ENCODE assay signal across 23 cellular contexts in genomic region chr20:33537608-33538007, GRCh38. TPM values are rescaled to one million over a fixed set of nuclear protein-coding genes. Genes with fewer than 3 reads are reported as not detected.
DNase-seq lines count a peak whose midpoint lies in the region; ATAC-seq and TF ChIP-seq lines count a peak whose summit lies in the region.
"Had no signal": no experiment of that assay in that cellular context is flagged by ENCODE, and none has a peak within 500 bp of the region (broad histone marks: within the 10 kb centered on the region; RNA-seq: fewer than 3 reads in every experiment).

No MANE protein-coding gene starts in this region.

- no peak for ATAC-seq in central memory CD8-positive, alpha-beta T cell (replicated peaks; ENCODE audit: extremely low read depth, poor library complexity, severe bottlenecking)
- ATAC-seq in right lobe of liver = peak in 3 of 4 donors; percentile 34 to 57 (median 52)
- no peak for ATAC-seq in heart left ventricle
- ATAC-seq in HG03108 (IDR thresholded peaks at IDR 0.05; ENCODE audit: unreplicated experiment) = no peak
- ATAC-seq: SK-N-SH treated with all-trans-retinoic acid at 6 μM for 48 hours had no signal

- H3K9me2 ChIP-seq in Karpas-422 (replicated peaks; ENCODE audit: insufficient read depth, low read length) = no peaks in the 10 kb centered on the region

- H3K27ac Mint-ChIP-seq in central memory CD8-positive, alpha-beta T cell (ENCODE audit: low read depth) = peak overlapping the region; percentile 42
- H3K27ac Mint-ChIP-seq: HFFc6, IgD-negative memory B cell had no signal

- H4K20me1 ChIP-seq in Karpas-422 (ENCODE audit: insufficient read depth, low read depth, low read length) (no peaks in the 10 kb centered on the region), smooth muscle cell (ENCODE audit: low read depth) (peaks cover 57% of the 10 kb centered on the region)

- no peak overlapping the region for H3K9ac ChIP-seq in Karpas-422 (ENCODE audit: low read length)
- no peak overlapping the region for H3K9ac ChIP-seq in smooth muscle cell (ENCODE audit: low read depth)
- H3K9ac ChIP-seq: BLaER1 had no signal

- no peak overlapping the region for H3K4me3 ChIP-seq in Karpas-422 (ENCODE audit: low read length)
- no peak overlapping the region for H3K4me3 ChIP-seq in right lobe of liver
- no peak overlapping the region for H3K4me3 ChIP-seq in smooth muscle cell
- H3K4me3 ChIP-seq in heart left ventricle = no peak overlapping the region
- H3K4me3 ChIP-seq: BLaER1, HAP-1 had no signal

- H3K36me3 ChIP-seq in Karpas-422 (ENCODE audit: insufficient read depth, low read length) = peaks cover 12% of the 10 kb centered on the region; the same call in 1 of the 2 replicates
- no peaks in the 10 kb centered on the region for H3K36me3 ChIP-seq in right lobe of liver
- no peaks in the 10 kb centered on the region for H3K36me3 ChIP-seq in smooth muscle cell (ENCODE audit: low read depth)
- peaks cover 0 to 2% (median 0%) of the 10 kb centered on the region in 9 donors for H3K36me3 ChIP-seq in heart left ventricle
- H3K36me3 ChIP-seq: HAP-1 had no signal

- TF ChIP-seq CTCF in right lobe of liver (IDR thresholded peaks at IDR 0.05) (no peak), smooth muscle cell (IDR thresholded peaks at IDR 0.05; ENCODE audit: borderline replicate concordance, insufficient read depth, poor library complexity, severe bottlenecking) (no peak), heart left ventricle (IDR thresholded peaks at IDR 0.05) (no peak)

- H3K9me3 Mint-ChIP-seq in central memory CD8-positive, alpha-beta T cell = no peaks in the 10 kb centered on the region
- H3K9me3 Mint-ChIP-seq: CD4-positive, alpha-beta memory T cell; HFFc6; IgD-negative memory B cell had no signal

- no peaks in the 10 kb centered on the region for H3K9me3 ChIP-seq in Karpas-422 (ENCODE audit: low read length)
- H3K9me3 ChIP-seq in right lobe of liver = no peaks in the 10 kb centered on the region
- H3K9me3 ChIP-seq in smooth muscle cell (replicated peaks; ENCODE audit: low read depth) = no peaks in the 10 kb centered on the region
- H3K9me3 ChIP-seq in heart left ventricle = no peaks in the 10 kb centered on the region
- H3K9me3 ChIP-seq: HAP-1 had no signal

- H2AFZ ChIP-seq in Karpas-422 (ENCODE audit: low read length) (no peak overlapping the region), smooth muscle cell (ENCODE audit: low read depth) (no peak overlapping the region)

- intact Hi-C loops in right lobe of liver (cut with DNase I) = no loop called here
- intact Hi-C loops in heart left ventricle (cut with DNase I) = no loop called here

- H3K4me2 ChIP-seq in Karpas-422 (ENCODE audit: low read depth, low read length, poor library complexity, severe bottlenecking) = peak overlapping the region; percentile 47
- peak overlapping the region; percentile 32 for H3K4me2 ChIP-seq in smooth muscle cell
- H3K4me2 ChIP-seq: BLaER1 had no signal

- H3K4me1 ChIP-seq in Karpas-422 (ENCODE audit: low read length) (peaks cover 31% of the 10 kb centered on the region), right lobe of liver (peaks cover 0 to 47% (median 12%) of the 10 kb centered on the region in 4 donors), smooth muscle cell (ENCODE audit: low read depth) (peaks cover 11% of the 10 kb centered on the region), heart left ventricle (peaks cover 0 to 20% (median 11%) of the 10 kb centered on the region in 12 donors)

- H3F3A ChIP-seq in smooth muscle cell (ENCODE audit: low read depth) = peaks cover 13% of the 10 kb centered on the region

- H3K27me3 ChIP-seq in Karpas-422 (ENCODE audit: low read length) (no peaks in the 10 kb centered on the region), right lobe of liver (no peaks in the 10 kb centered on the region), smooth muscle cell (ENCODE audit: low read depth) (no peaks in the 10 kb centered on the region), heart left ventricle (no peaks in the 10 kb centered on the region)
- H3K27me3 ChIP-seq: BLaER1 had no signal

- 19% methylated on average over 2 of the region's 2 CpGs for WGBS in right lobe of liver (ENCODE audit: insufficient coverage, low coverage, low lambda C conversion rate, missing lambda C conversion rate)
- WGBS in smooth muscle cell (ENCODE audit: low lambda C conversion rate) = 46% methylated on average over 2 of the region's 2 CpGs
- WGBS in heart left ventricle, 4 donors = 64 to 75% (median 67%) methylated on average over 2 of the region's 2 CpGs

- no peak overlapping the region for H3K4me3 Mint-ChIP-seq in central memory CD8-positive, alpha-beta T cell
- H3K4me3 Mint-ChIP-seq: HFFc6, IgD-negative memory B cell had no signal

- H3K36me3 Mint-ChIP-seq in central memory CD8-positive, alpha-beta T cell (ENCODE audit: insufficient read depth) = peaks cover 1% of the 10 kb centered on the region

- no peak for DNase-seq in Karpas-422
- DNase-seq in central memory CD8-positive, alpha-beta T cell (ENCODE audit: low spot score in 2 of 2) = no peak
- no peak for DNase-seq in right lobe of liver
- DNase-seq in smooth muscle cell (lab: John Stamatoyannopoulos, UW; ENCODE audit: unreplicated experiment) = no peak
- no peak for DNase-seq in heart left ventricle
- no peak for DNase-seq in stimulated activated CD4-positive, alpha-beta T cell treated with anti-CD3 and anti-CD28 coated beads, Interleukin-15, amount 100 ng/mL, for 24 hours
- DNase-seq in hypothalamus (lab: John Stamatoyannopoulos, UW) = no peak
- DNase-seq: CD4-positive, alpha-beta memory T cell; COR-L47; GOT3; HFFc6; NCI-H1105; NCI-H146; NCI-H1930; NCI-H2107; NCI-H524; NCI-H748 treated with DMSO at 0.1 percent for 48 hours; SIG-M5 had no signal

- no peaks in the 10 kb centered on the region for H3K27me3 Mint-ChIP-seq in central memory CD8-positive, alpha-beta T cell
- H3K27me3 Mint-ChIP-seq: CD4-positive, alpha-beta memory T cell; IgD-negative memory B cell had no signal

- no peak for TF ChIP-seq POLR2A in right lobe of liver (IDR thresholded peaks at IDR 0.05)
- no peak for TF ChIP-seq POLR2A in heart left ventricle (IDR thresholded peaks at IDR 0.05)

- peaks cover 27% of the 10 kb centered on the region for H3K4me1 Mint-ChIP-seq in central memory CD8-positive, alpha-beta T cell

- H3K27ac ChIP-seq in Karpas-422 (ENCODE audit: low read length) (peak overlapping the region; percentile 71), right lobe of liver (no peak overlapping the region), smooth muscle cell (ENCODE audit: low read depth) (peak overlapping the region; percentile 75), heart left ventricle (peak overlapping the region in 2 of 12 donors; percentile 10 to 11)
- H3K27ac ChIP-seq: BLaER1 had no signal

- peaks cover 78% of the 10 kb centered on the region for H3K79me2 ChIP-seq in Karpas-422 (ENCODE audit: low read length)
- H3K79me2 ChIP-seq in smooth muscle cell (ENCODE audit: low read depth) = peaks cover 66% of the 10 kb centered on the region

RNA-seq across cellular contexts. Expression of gene CBFA2T2, which starts 47.7 kb away (rescaled TPM):
- total RNA-seq in Karpas-422 (2014; rRNA removed; shearing (Covaris generic); ENCODE audit: low replicate concordance) = 47.6 and 54.8 TPM in 2 replicates
- 1 to 10 TPM; 4.5 to 7.3 (median 5.6) TPM for total RNA-seq in right lobe of liver
- total RNA-seq in smooth muscle cell = 40.3 and 41.6 TPM in 2 replicates
- polyA plus RNA-seq in smooth muscle cell = 18.2 and 25.1 TPM in 2 replicates
- total RNA-seq in heart left ventricle = 10 to 100 TPM in 5 of 9 donors, 1 to 10 TPM in 4; 7.4 to 15.0 (median 11.3) TPM
- 1 to 10 TPM; 4.6 to 6.5 TPM for polyA plus RNA-seq in heart left ventricle

Comparison
In these comparisons a context has a peak if more than half of its experiments do, and no peak if none do; other contexts are left out.
1. H3K27ac ChIP-seq: peak in Karpas-422 (single experiment) and smooth muscle cell (single experiment); none in right lobe of liver (0 of 3).
2. ATAC-seq: peak in right lobe of liver (3 of 4); none in central memory CD8-positive, alpha-beta T cell (single experiment), heart left ventricle (0 of 4) and HG03108 (single experiment).